21 cellular contexts compared by ENCODE assay signal in the genomic region with DNA sequence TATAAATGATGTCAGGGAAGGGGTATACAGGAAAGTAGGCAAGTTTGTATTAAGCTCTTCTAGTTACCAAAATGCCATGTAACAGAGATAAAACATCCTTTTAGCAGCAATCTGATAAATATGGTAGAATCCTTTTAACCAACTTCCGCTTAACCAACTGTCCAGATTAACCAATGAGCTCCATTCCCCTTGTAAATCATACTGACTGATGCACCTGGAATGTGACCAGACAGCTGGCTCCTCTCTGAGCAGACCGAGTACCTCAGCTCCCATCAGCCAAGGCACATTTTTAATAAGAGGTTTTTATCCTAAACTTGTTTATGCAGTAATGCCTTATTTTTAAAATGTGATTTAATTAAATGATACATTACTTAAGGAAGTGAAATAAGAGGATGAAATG.
DNase-seq lines count a peak whose midpoint lies in the region; ATAC-seq and TF ChIP-seq lines count a peak whose summit lies in the region.
"Had no signal": no experiment of that assay in that cellular context is flagged by ENCODE, and none has a peak within 500 bp of the region (broad histone marks: within the 10 kb centered on the region; RNA-seq: fewer than 3 reads in every experiment).

No MANE protein-coding gene starts in this region.

- no peak overlapping the region for H3K27ac Mint-ChIP-seq in activated naive CD4-positive, alpha-beta T cell treated with anti-CD3 and anti-CD28 coated beads for 36 hours
- H3K27ac Mint-ChIP-seq: stimulated activated naive CD8-positive, alpha-beta T cell treated with anti-CD3 and anti-CD28 coated beads, Interleukin-15, Interleukin-2, amounts not matched to agents 100 ng/mL and 50 ng/mL, for 24 hours had no signal

- no peak overlapping the region for H3K4me3 Mint-ChIP-seq in activated naive CD4-positive, alpha-beta T cell treated with anti-CD3 and anti-CD28 coated beads for 36 hours
- H3K4me3 Mint-ChIP-seq: H9; stimulated activated naive CD8-positive, alpha-beta T cell treated with anti-CD3 and anti-CD28 coated beads, Interleukin-15, Interleukin-2, amounts not matched to agents 100 ng/mL and 50 ng/mL, for 24 hours had no signal

- peaks cover under 1% of the 10 kb centered on the region for H3K9me3 Mint-ChIP-seq in activated naive CD4-positive, alpha-beta T cell treated with anti-CD3 and anti-CD28 coated beads for 36 hours
- H3K9me3 Mint-ChIP-seq: H9 had no signal

- no peak overlapping the region for H3K27ac ChIP-seq in epithelial cell of prostate
- no peak overlapping the region for H3K27ac ChIP-seq in psoas muscle
- H3K27ac ChIP-seq in gastroesophageal sphincter, result no peak overlapping the region
- H3K27ac ChIP-seq: BLaER1, esophagus squamous epithelium, parathyroid adenoma had no signal

- H3K4me1 ChIP-seq in psoas muscle, result peaks cover 19% of the 10 kb centered on the region
- H3K4me1 ChIP-seq in gastroesophageal sphincter, result peaks cover 4 to 26% (median 12%) of the 10 kb centered on the region in 3 donors
- H3K4me1 ChIP-seq: parathyroid adenoma had no signal

- no peaks in the 10 kb centered on the region for H3K36me3 Mint-ChIP-seq in activated naive CD4-positive, alpha-beta T cell treated with anti-CD3 and anti-CD28 coated beads for 36 hours (ENCODE audit: low read depth)

- TF ChIP-seq EP300 in gastroesophageal sphincter (IDR thresholded peaks at IDR 0.05), result no peak

- H3K4me3 ChIP-seq in psoas muscle (no peak overlapping the region), gastroesophageal sphincter (no peak overlapping the region)
- H3K4me3 ChIP-seq: BLaER1, esophagus squamous epithelium had no signal

- H3K4me1 Mint-ChIP-seq in activated naive CD4-positive, alpha-beta T cell treated with anti-CD3 and anti-CD28 coated beads for 36 hours (ENCODE audit: low read depth), result peaks cover 68% of the 10 kb centered on the region
- H3K4me1 Mint-ChIP-seq: H9 had no signal

- 24 to 40% (median 30%) methylated on average over 2 of the region's 2 CpGs for WGBS in psoas muscle, 3 donors
- WGBS in gastroesophageal sphincter (ENCODE audit: low coverage in 1 of 2), 2 donors, result 54 to 65% methylated on average over 2 of the region's 2 CpGs

- peak; percentile 11 for DNase-seq in NCI-H2171 treated with DMSO at 0.1 percent for 48 hours (lab: John Stamatoyannopoulos, UW)
- DNase-seq in NCI-H2171 (lab: John Stamatoyannopoulos, UW), result no peak
- peak; percentile 7 for DNase-seq in NCI-H226
- peak; percentile 12 for DNase-seq in epithelial cell of prostate (ENCODE audit: low read depth, low spot score)
- no peak for DNase-seq in psoas muscle
- no peak for DNase-seq in activated naive CD4-positive, alpha-beta T cell treated with anti-CD3 and anti-CD28 coated beads for 36 hours
- DNase-seq in NOMO-1 (lab: John Stamatoyannopoulos, UW; ENCODE audit: unreplicated experiment in 2 of 2), result no peak
- DNase-seq: anterior cingulate cortex; effector CD8-positive, alpha-beta T cell; esophagus squamous epithelium; H9; head of caudate nucleus; left ventricle myocardium superior; NCI-H1694; NCI-H446; NK-92 treated with Interleukin-12 subunit alpha and Interleukin-12 subunit beta, amount 100 ng/mL, for 24 hours had no signal

- no peak for TF ChIP-seq POLR2A in gastroesophageal sphincter (IDR thresholded peaks at IDR 0.05)

- H3K9me3 ChIP-seq in psoas muscle, result no peaks in the 10 kb centered on the region
- H3K9me3 ChIP-seq in gastroesophageal sphincter, result no peaks in the 10 kb centered on the region
- H3K9me3 ChIP-seq: esophagus squamous epithelium had no signal

- H3K27me3 ChIP-seq in psoas muscle (ENCODE audit: insufficient read depth in 3 of 3, low read length in 2 of 3) (no peaks in the 10 kb centered on the region), gastroesophageal sphincter (no peaks in the 10 kb centered on the region)
- H3K27me3 ChIP-seq: BLaER1, esophagus squamous epithelium had no signal

- TF ChIP-seq CTCF in psoas muscle (IDR thresholded peaks at IDR 0.05) (no peak), gastroesophageal sphincter (IDR thresholded peaks at IDR 0.05) (no peak)

- ATAC-seq in psoas muscle (peak; percentile 67 to 75 (median 72)), gastroesophageal sphincter (no peak)
- ATAC-seq: HepG2, left ventricle myocardium superior had no signal

- H3K36me3 ChIP-seq in psoas muscle (ENCODE audit: insufficient read depth in 1 of 2, low read depth in 1 of 2) (no peaks in the 10 kb centered on the region), gastroesophageal sphincter (no peaks in the 10 kb centered on the region)
- H3K36me3 ChIP-seq: esophagus squamous epithelium had no signal

- CTCF ChIA-PET in activated naive CD4-positive, alpha-beta T cell treated with anti-CD3 and anti-CD28 coated beads for 36 hours (lab: Charles Lee), result no interaction called here

- H3K27me3 Mint-ChIP-seq in activated naive CD4-positive, alpha-beta T cell treated with anti-CD3 and anti-CD28 coated beads for 36 hours (ENCODE audit: low read depth), result no peaks in the 10 kb centered on the region
- H3K27me3 Mint-ChIP-seq: stimulated activated naive CD8-positive, alpha-beta T cell treated with anti-CD3 and anti-CD28 coated beads, Interleukin-15, Interleukin-2, amounts not matched to agents 100 ng/mL and 50 ng/mL, for 24 hours had no signal

- intact Hi-C loops in psoas muscle (cut with DNase I), result loop anchor here in 1 of 2 donors (10.0 kb wide), 1 partner anchor 217 kb away; no protein-coding TSS in a partner anchor
- intact Hi-C loops in activated naive CD4-positive, alpha-beta T cell treated with anti-CD3 and anti-CD28 coated beads for 36 hours (cut with micrococcal nuclease), result no loop called here

Comparison
In these comparisons a context has a peak if more than half of its experiments do, and no peak if none do; other contexts are left out.
1. DNase-seq: peak in NCI-H2171 treated with DMSO at 0.1 percent for 48 hours (single experiment), NCI-H226 (single experiment) and epithelial cell of prostate (single experiment); none in NCI-H2171 (single experiment), psoas muscle (0 of 2), activated naive CD4-positive, alpha-beta T cell treated with anti-CD3 and anti-CD28 coated beads for 36 hours (single experiment) and NOMO-1 (0 of 2).